9 cellular contexts compared by ENCODE assay signal in the genomic region with DNA sequence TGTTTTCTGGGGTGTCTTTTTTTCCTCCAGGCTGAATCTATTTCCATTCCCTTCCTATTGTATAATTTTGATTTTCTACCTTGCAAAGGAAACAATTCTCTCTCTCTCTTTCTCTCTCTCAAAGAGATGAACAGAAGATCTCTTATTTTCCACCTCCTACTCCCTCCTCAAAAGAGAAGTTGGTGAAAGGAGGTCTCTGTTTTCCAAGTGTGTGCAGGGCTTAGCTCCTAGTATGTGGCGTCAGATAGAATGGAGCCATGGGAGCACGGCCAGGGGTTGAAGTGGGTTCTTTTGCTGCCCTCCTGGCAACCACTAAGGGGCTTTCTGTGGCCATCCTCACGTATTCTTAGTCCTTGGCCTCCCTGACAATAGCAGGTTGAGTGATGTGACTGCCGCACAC. TPM values are rescaled to one million over a fixed set of nuclear protein-coding genes. Genes with fewer than 3 reads are reported as not detected.
DNase-seq lines count a peak whose midpoint lies in the region; ATAC-seq and TF ChIP-seq lines count a peak whose summit lies in the region.
"Had no signal": no experiment of that assay in that cellular context is flagged by ENCODE, and none has a peak within 500 bp of the region (broad histone marks: within the 10 kb centered on the region; RNA-seq: fewer than 3 reads in every experiment).

No MANE protein-coding gene starts in this region.

- H3K4me3 Mint-ChIP-seq in CD4-positive, alpha-beta T cell = peak overlapping the region; percentile 90
- peak overlapping the region; percentile 77 to 83 for H3K4me3 Mint-ChIP-seq in effector memory CD8-positive, alpha-beta T cell
- H3K4me3 Mint-ChIP-seq in neural progenitor cell = no peak overlapping the region

- H3F3A ChIP-seq in neural progenitor cell (ENCODE audit: low read depth) = no peaks in the 10 kb centered on the region

- H3K27me3 ChIP-seq in CD4-positive, alpha-beta T cell (ENCODE audit: control insufficient read depth, insufficient read depth, low read length) = no peaks in the 10 kb centered on the region
- no peaks in the 10 kb centered on the region for H3K27me3 ChIP-seq in neural progenitor cell

- peak overlapping the region; percentile 50 for H3K27ac ChIP-seq in CD4-positive, alpha-beta T cell (ENCODE audit: low read depth, low read length)
- H3K27ac ChIP-seq in KOPT-K1 (ENCODE audit: low read depth, low read length, poor library complexity, severe bottlenecking) (peak overlapping the region; percentile 68), neural progenitor cell (no peak overlapping the region)

- no peaks in the 10 kb centered on the region for H3K9me3 ChIP-seq in CD4-positive, alpha-beta T cell (ENCODE audit: control insufficient read depth, low read length)
- H3K9me3 ChIP-seq in KOPT-K1 (ENCODE audit: insufficient read depth, low read length, poor library complexity, severe bottlenecking) = no peaks in the 10 kb centered on the region
- H3K9me3 ChIP-seq in neural progenitor cell (ENCODE audit: low read depth) = no peaks in the 10 kb centered on the region

- DNase-seq in CD4-positive, alpha-beta T cell = no peak
- no peak for DNase-seq in effector memory CD8-positive, alpha-beta T cell
- DNase-seq in neural progenitor cell (ENCODE audit: low spot score) (no peak), AG08396 (ENCODE audit: low spot score) (no peak)

- H3K36me3 ChIP-seq in KOPT-K1 (ENCODE audit: insufficient read depth, low read length) (no peaks in the 10 kb centered on the region), neural progenitor cell (no peaks in the 10 kb centered on the region)

- H3K4me1 Mint-ChIP-seq in CD4-positive, alpha-beta T cell (ENCODE audit: low read depth) = peaks cover 57% of the 10 kb centered on the region
- H3K4me1 Mint-ChIP-seq in effector memory CD8-positive, alpha-beta T cell (ENCODE audit: low read depth in 2 of 2) = peaks cover 31 to 33% of the 10 kb centered on the region in 2 donors
- no peaks in the 10 kb centered on the region for H3K4me1 Mint-ChIP-seq in neural progenitor cell

- peak overlapping the region; percentile 40 for H3K4me3 ChIP-seq in neural progenitor cell

- POLR2A ChIA-PET in CD4-positive, alpha-beta T cell (lab: Charles Lee) = interaction anchor here (1.0 to 1.3 kb wide), 2 partner anchors 59 to 64 kb away, joined by 6 to 11 read pairs; a partner anchor contains a TSS

- no peaks in the 10 kb centered on the region for H3K9me3 Mint-ChIP-seq in CD4-positive, alpha-beta T cell
- no peaks in the 10 kb centered on the region for H3K9me3 Mint-ChIP-seq in effector memory CD8-positive, alpha-beta T cell
- H3K9me3 Mint-ChIP-seq in neural progenitor cell = no peaks in the 10 kb centered on the region

- peaks cover 11% of the 10 kb centered on the region for H3K4me1 ChIP-seq in neural progenitor cell

- peak overlapping the region; percentile 99 for H2AFZ ChIP-seq in neural progenitor cell (replicated peaks)

- CTCF ChIA-PET in CD4-positive, alpha-beta T cell (lab: Charles Lee) = interaction anchor here (1.3 to 1.8 kb wide), 2 partner anchors 25 to 59 kb away, joined by 3 to 4 read pairs; a partner anchor contains a TSS

- H3K27ac Mint-ChIP-seq in CD4-positive, alpha-beta T cell = peak overlapping the region; percentile 84
- H3K27ac Mint-ChIP-seq in effector memory CD8-positive, alpha-beta T cell = peak overlapping the region; percentile 81 to 94
- H3K27ac Mint-ChIP-seq in neural progenitor cell = no peak overlapping the region

- no peaks in the 10 kb centered on the region for H3K79me2 ChIP-seq in neural progenitor cell (ENCODE audit: low read depth)

- no peak for TF ChIP-seq CTCF in CD4-positive, alpha-beta T cell (IDR thresholded peaks at IDR 0.05)
- TF ChIP-seq CTCF in neural progenitor cell (IDR thresholded peaks at IDR 0.05) = no peak

- no peaks in the 10 kb centered on the region for H4K20me1 ChIP-seq in neural progenitor cell (ENCODE audit: low read depth)

- peak overlapping the region; percentile 74 for H3K4me2 ChIP-seq in neural progenitor cell

- no peak overlapping the region for H3K9ac ChIP-seq in neural progenitor cell

- no peak for ATAC-seq in CD4-positive, alpha-beta T cell (ENCODE audit: poor library complexity)
- ATAC-seq in effector memory CD8-positive, alpha-beta T cell (replicated peaks) = no peak
- ATAC-seq in HG03039 (IDR thresholded peaks at IDR 0.05; ENCODE audit: unreplicated experiment) (no peak), HG03442 (IDR thresholded peaks at IDR 0.05; ENCODE audit: unreplicated experiment) (no peak), HG03045 (IDR thresholded peaks at IDR 0.05; ENCODE audit: unreplicated experiment) (no peak)

- no peaks in the 10 kb centered on the region for H3K27me3 Mint-ChIP-seq in CD4-positive, alpha-beta T cell
- H3K27me3 Mint-ChIP-seq in effector memory CD8-positive, alpha-beta T cell = no peaks in the 10 kb centered on the region
- H3K27me3 Mint-ChIP-seq in neural progenitor cell (ENCODE audit: insufficient read depth, low read depth) = no peaks in the 10 kb centered on the region

- H3K36me3 Mint-ChIP-seq in CD4-positive, alpha-beta T cell (ENCODE audit: low read depth) = peaks cover 5% of the 10 kb centered on the region
- H3K36me3 Mint-ChIP-seq in effector memory CD8-positive, alpha-beta T cell (ENCODE audit: insufficient read depth) = no peaks in the 10 kb centered on the region
- H3K36me3 Mint-ChIP-seq in neural progenitor cell = no peaks in the 10 kb centered on the region

- intact Hi-C loops in CD4-positive, alpha-beta T cell (cut with DNase I, micrococcal nuclease) = loop anchor here (2.0 to 10.0 kb wide), 3 partner anchors 57 to 610 kb away; a partner anchor contains a TSS

RNA-seq across cellular contexts. Expression of a gene that starts 0.5 kb away (rescaled TPM):
- total RNA-seq in CD4-positive, alpha-beta T cell = 1 to 10 TPM; 3.0 to 3.5 TPM
- total RNA-seq in neural progenitor cell (ENCODE audit: low replicate concordance) = 4.1 and 4.5 TPM in 2 replicates

RNA-seq across cellular contexts. Expression of a gene that starts 28.8 kb away (rescaled TPM):
- not detected for total RNA-seq in CD4-positive, alpha-beta T cell
- total RNA-seq in neural progenitor cell (ENCODE audit: low replicate concordance) = 7.1 and 7.4 TPM in 2 replicates

RNA-seq across cellular contexts. Expression of a gene that starts 44.6 kb away (rescaled TPM):
- not detected for total RNA-seq in CD4-positive, alpha-beta T cell
- total RNA-seq in neural progenitor cell (ENCODE audit: low replicate concordance) = not detected in 2 replicates
- total RNA-seq: lung microvascular endothelial cell had no signal

RNA-seq across cellular contexts. Expression of a gene that starts 59.6 kb away (rescaled TPM):
- total RNA-seq in CD4-positive, alpha-beta T cell = 1 to 10 TPM; 5.9 to 8.0 TPM
- total RNA-seq in neural progenitor cell (ENCODE audit: low replicate concordance) = 24.5 and 26.7 TPM in 2 replicates
